ENCODE assay signal across 1 cellular context in genomic region chr3:37899101-37899707, GRCh38.
TF ChIP-seq lines count a peak whose summit lies in the region.

No MANE protein-coding gene starts in this region.

TF ChIP-seq in endothelial cell of umbilical vein, 7 proteins besides CTCF, POLR2A, EP300 and RAD21 (continued from another document):
- no peak for TF ChIP-seq MAX (IDR thresholded peaks at IDR 0.05; ENCODE audit: insufficient read depth, insufficient read length)
